ENCODE assay signal across 39 cellular contexts in genomic region chr6:103193413-103193812, GRCh38.
A peak's percentile ranks its signal among the peaks of the same experiment; 100 is the strongest.
DNase-seq lines count a peak whose midpoint lies in the region; ATAC-seq and TF ChIP-seq lines count a peak whose summit lies in the region.
"Had no signal": no experiment of that assay in that cellular context is flagged by ENCODE, and none has a peak within 500 bp of the region (broad histone marks: within the 10 kb centered on the region; RNA-seq: fewer than 3 reads in every experiment).

No MANE protein-coding gene starts in this region.

- H3K4me3 ChIP-seq in heart right ventricle, result no peak overlapping the region
- H3K4me3 ChIP-seq: cardiac muscle cell, colonic mucosa, PC-9, prostate gland, right lobe of liver, thoracic aorta, uterus had no signal

- no peak overlapping the region for H3K27ac ChIP-seq in heart right ventricle
- H3K27ac ChIP-seq: cardiac muscle cell, colonic mucosa, epithelial cell of prostate, PC-9, prostate gland, right lobe of liver, thoracic aorta, uterus had no signal

- H3K27me3 ChIP-seq in heart right ventricle, result no peaks in the 10 kb centered on the region
- H3K27me3 ChIP-seq: cardiac muscle cell, colonic mucosa, right lobe of liver, uterus had no signal

- WGBS in heart right ventricle, 2 donors, result 51 to 63% methylated on average over 3 of the region's 3 CpGs

- H3K4me1 ChIP-seq in heart right ventricle, result no peaks in the 10 kb centered on the region
- H3K4me1 ChIP-seq: colonic mucosa, prostate gland, uterus had no signal

- intact Hi-C loops in heart right ventricle (cut with DNase I), result no loop called here

- ATAC-seq in GM18907 (IDR thresholded peaks at IDR 0.05; ENCODE audit: unreplicated experiment) (peak; percentile 62), HG02610 (IDR thresholded peaks at IDR 0.05; ENCODE audit: unreplicated experiment) (peak; percentile 64), HG03342 (IDR thresholded peaks at IDR 0.05; ENCODE audit: unreplicated experiment) (peak; percentile 41), heart right ventricle (no peak)
- ATAC-seq: activated CD8-positive, alpha-beta memory T cell treated with anti-CD3 and anti-CD28 coated beads, Interleukin-2, amount 10 ng/mL, durations not matched to agents 7 days and 5 days; activated naive CD8-positive, alpha-beta T cell treated with anti-CD3 and anti-CD28 coated beads, Interleukin-2, amount 50 U/mL, for 24 hours; activated T-cell treated with anti-CD3 and anti-CD28 coated beads, Interleukin-2, amount 50 U/mL, for 4 hours; left cardiac atrium; natural killer cell treated with Interleukin-12 subunit alpha and Interleukin-12 subunit beta and Interleukin-15 and Interleukin-18, amount 100 ng/mL, for 72 hours; right lobe of liver; stimulated activated naive CD8-positive, alpha-beta T cell treated with anti-CD3 and anti-CD28 coated beads, Interleukin-15, amount 100 ng/mL, for 72 hours had no signal

- H3K9me3 ChIP-seq in heart right ventricle, result no peaks in the 10 kb centered on the region
- H3K9me3 ChIP-seq: colonic mucosa, prostate gland, right lobe of liver, SK-N-SH, thoracic aorta, uterus had no signal

- H3K36me3 ChIP-seq in heart right ventricle, result no peaks in the 10 kb centered on the region
- H3K36me3 ChIP-seq: cardiac muscle cell, colonic mucosa, prostate gland, right lobe of liver, thoracic aorta, uterus had no signal

- peak; percentile 34 for DNase-seq in left kidney (ENCODE audit: low read depth, low spot score)
- no peak for DNase-seq in T1000 (lab: John Stamatoyannopoulos, UW)
- DNase-seq in heart right ventricle, result no peak
- no peak for DNase-seq in midbrain (lab: John Stamatoyannopoulos, UW)
- DNase-seq: ACHN; activated CD4-positive, alpha-beta T cell treated with anti-CD3 and anti-CD28 coated beads, Interleukin-2, amount 50 U/mL, for 1 hour; activated CD4-positive, CD25-positive, alpha-beta regulatory T cell; activated CD8-positive, alpha-beta memory T cell treated with anti-CD3 and anti-CD28 coated beads, Interleukin-2, amount 10 ng/mL, durations not matched to agents 7 days and 5 days; activated gamma-delta T cell treated with Interleukin-2 at 50 U/mL for 16 hours; activated naive CD8-positive, alpha-beta T cell treated with anti-CD3 and anti-CD28 coated beads, Interleukin-2, amount 50 U/mL, for 24 hours; activated T-cell treated with anti-CD3 and anti-CD28 coated beads, Interleukin-2, amount 50 U/mL, for 4 hours; colonic mucosa; COR-L47; effector CD4-positive, alpha-beta T cell; GOT3; immature natural killer cell; Kasumi-1; left cardiac atrium; mammary epithelial cell; NCI-H1436; NCI-H2081; NCI-H226; NCI-H526 treated with DMSO at 0.1 percent for 48 hours; NK-92 treated with Interleukin-12 subunit alpha and Interleukin-12 subunit beta, amount 100 ng/mL, for 24 hours; occipital lobe; PC-9; right lobe of liver; SK-N-SH; stimulated activated CD8-positive, alpha-beta memory T cell treated with anti-CD3 and anti-CD28 coated beads, Interleukin-4, amount 100 ng/mL, for 48 hours; stimulated activated naive CD8-positive, alpha-beta T cell treated with anti-CD3 and anti-CD28 coated beads, Interleukin-15, amount 100 ng/mL, for 72 hours; uterus had no signal

- TF ChIP-seq CTCF in heart right ventricle (IDR thresholded peaks at IDR 0.05), result no peak

Comparison
In these comparisons a context has a peak if more than half of its experiments do, and no peak if none do; other contexts are left out.
1. ATAC-seq: peak in GM18907 (single experiment), HG02610 (single experiment) and HG03342 (single experiment); none in heart right ventricle (0 of 8).